Comparison of ENCODE assay signal across 22 cellular contexts in genomic region chr13:74667656-74668055, GRCh38.
DNase-seq lines count a peak whose midpoint lies in the region; ATAC-seq, FAIRE-seq and TF ChIP-seq lines count a peak whose summit lies in the region.
"Had no signal": no experiment of that assay in that cellular context is flagged by ENCODE, and none has a peak within 500 bp of the region (broad histone marks: within the 10 kb centered on the region; RNA-seq: fewer than 3 reads in every experiment).

No MANE protein-coding gene starts in this region.

- H3K4me1 Mint-ChIP-seq in endodermal cell = no peaks in the 10 kb centered on the region
- H3K4me1 Mint-ChIP-seq: B cell had no signal

- no peak overlapping the region for H3K4me3 Mint-ChIP-seq in endodermal cell
- H3K4me3 Mint-ChIP-seq: B cell; CD4-positive, alpha-beta T cell; CD8-positive, alpha-beta T cell had no signal

- H3K27me3 Mint-ChIP-seq in endodermal cell (ENCODE audit: insufficient read depth) = no peaks in the 10 kb centered on the region

- H3K4me3 ChIP-seq in bronchial epithelial cell (ENCODE audit: low read depth, low read length) = no peak overlapping the region
- H3K4me3 ChIP-seq in endodermal cell (ENCODE audit: low read length) = no peak overlapping the region
- H3K4me3 ChIP-seq: A549; BLaER1 treated with 17β-estradiol and CSF1 and Interleukin-3, amounts not matched to agents 10 nM and 100 nM had no signal

- H3K36me3 ChIP-seq in bronchial epithelial cell (ENCODE audit: control insufficient read depth, insufficient read depth, low read length) = no peaks in the 10 kb centered on the region
- no peaks in the 10 kb centered on the region for H3K36me3 ChIP-seq in endodermal cell (ENCODE audit: control insufficient read depth, insufficient read depth, low read length)
- H3K36me3 ChIP-seq: BLaER1 treated with 17β-estradiol and CSF1 and Interleukin-3, amounts not matched to agents 10 nM and 100 nM had no signal

- TF ChIP-seq CTCF in bronchial epithelial cell (IDR thresholded peaks at IDR 0.05; ENCODE audit: insufficient read depth, low read length, severe bottlenecking) (no peak), endodermal cell (conservative IDR thresholded peaks at IDR 0.05) (no peak)

- H3K27me3 ChIP-seq in bronchial epithelial cell (ENCODE audit: control insufficient read depth, insufficient read depth, low read length) (no peaks in the 10 kb centered on the region), endodermal cell (ENCODE audit: control insufficient read depth, insufficient read depth, low read length, poor library complexity, severe bottlenecking) (no peaks in the 10 kb centered on the region)
- H3K27me3 ChIP-seq: BLaER1 treated with 17β-estradiol and CSF1 and Interleukin-3, amounts not matched to agents 10 nM and 100 nM had no signal

- H3K9ac ChIP-seq in endodermal cell (ENCODE audit: extremely low read depth, low read length, poor library complexity, severe bottlenecking) = no peak overlapping the region
- H3K9ac ChIP-seq: BLaER1 treated with 17β-estradiol and CSF1 and Interleukin-3, amounts not matched to agents 10 nM and 100 nM had no signal

- H3K36me3 Mint-ChIP-seq in endodermal cell (ENCODE audit: low read depth) = no peaks in the 10 kb centered on the region
- H3K36me3 Mint-ChIP-seq: CD8-positive, alpha-beta T cell had no signal

- peak; percentile 6 for DNase-seq in NCI-H1105 treated with DMSO at 0.1 percent for 48 hours (lab: John Stamatoyannopoulos, UW)
- no peak for DNase-seq in NCI-H1105 (lab: John Stamatoyannopoulos, UW)
- DNase-seq in bronchial epithelial cell (ENCODE audit: low read depth) = peak; percentile 62
- no peak for DNase-seq in endodermal cell
- no peak for DNase-seq in ecto neural progenitor cell (ENCODE audit: low spot score)
- DNase-seq: AML-193; Caco-2; Calu3; CD4-positive, alpha-beta T cell; CD8-positive, alpha-beta T cell; DMS79 treated with DMSO at 0.1 percent for 48 hours; GF-D8 had no signal

- WGBS in endodermal cell (ENCODE audit: insufficient coverage in 1 of 2, insufficient read length in 1 of 2), 2 experiments = 91% methylated on average over 1 to 3 of the region's 3 CpGs

- no peak for FAIRE-seq in bronchial epithelial cell (lab: Jason Lieb, UNC)
- FAIRE-seq: A549, D721Med, G401.6, GM12891, GM19239 had no signal

- H3K9me3 Mint-ChIP-seq in endodermal cell = no peaks in the 10 kb centered on the region
- H3K9me3 Mint-ChIP-seq: CD4-positive, alpha-beta T cell; CD8-positive, alpha-beta T cell had no signal

- peak; percentile 82 for ATAC-seq in esophagus mucosa
- ATAC-seq: A549; CD8-positive, alpha-beta T cell had no signal

- H3K9me3 ChIP-seq in endodermal cell (ENCODE audit: control insufficient read depth, low read length) = no peaks in the 10 kb centered on the region
- H3K9me3 ChIP-seq: A549; BLaER1 treated with 17β-estradiol and CSF1 and Interleukin-3, amounts not matched to agents 10 nM and 100 nM; Caco-2 had no signal

- no peak overlapping the region for H3K27ac ChIP-seq in endodermal cell (ENCODE audit: low read depth, low read length)
- H3K27ac ChIP-seq: 22Rv1; A549; BLaER1 treated with 17β-estradiol and CSF1 and Interleukin-3, amounts not matched to agents 10 nM and 100 nM; C4-2B had no signal

- no peaks in the 10 kb centered on the region for H3K4me1 ChIP-seq in endodermal cell (ENCODE audit: control insufficient read depth, insufficient read depth, low read length)
- H3K4me1 ChIP-seq: A549; BLaER1 treated with 17β-estradiol and CSF1 and Interleukin-3, amounts not matched to agents 10 nM and 100 nM; Caco-2 had no signal

- H3K27ac Mint-ChIP-seq in endodermal cell = no peak overlapping the region
- H3K27ac Mint-ChIP-seq: B cell; CD4-positive, alpha-beta T cell; CD8-positive, alpha-beta T cell had no signal

Comparison
In these comparisons a context has a peak if more than half of its experiments do, and no peak if none do; other contexts are left out.
1. DNase-seq: peak in NCI-H1105 treated with DMSO at 0.1 percent for 48 hours (single experiment) and bronchial epithelial cell (single experiment); none in NCI-H1105 (single experiment), endodermal cell (single experiment) and ecto neural progenitor cell (single experiment).